In the genomic region with DNA sequence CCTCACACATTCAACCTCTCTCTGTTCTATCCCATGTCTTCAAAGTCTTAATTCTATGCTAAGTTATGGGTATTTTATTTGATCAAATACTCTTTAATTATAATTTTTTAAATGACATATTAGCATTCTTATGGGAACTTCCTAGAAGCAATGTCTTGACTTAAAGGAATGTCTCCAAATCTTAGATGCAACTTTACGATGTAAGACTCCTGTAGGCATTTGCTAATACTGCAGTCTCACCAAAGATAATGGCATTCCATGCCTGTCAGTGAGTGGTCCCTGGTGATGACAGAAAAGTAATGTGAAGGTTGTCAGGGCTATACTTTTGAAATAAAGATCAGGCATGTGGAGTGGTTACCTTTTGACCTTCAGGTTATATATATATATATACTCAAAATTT, we compare ENCODE assay signal across 19 cellular contexts.
DNase-seq lines count a peak whose midpoint lies in the region; ATAC-seq and TF ChIP-seq lines count a peak whose summit lies in the region.
"Had no signal": no experiment of that assay in that cellular context is flagged by ENCODE, and none has a peak within 500 bp of the region (broad histone marks: within the 10 kb centered on the region; RNA-seq: fewer than 3 reads in every experiment).

No MANE protein-coding gene starts in this region.

- H3F3A ChIP-seq in GM23338 (replicated peaks; ENCODE audit: low read depth), result no peaks in the 10 kb centered on the region

- H3K27me3 ChIP-seq in GM23338 (ENCODE audit: insufficient read depth), result no peaks in the 10 kb centered on the region
- H3K27me3 ChIP-seq in endodermal cell (ENCODE audit: control insufficient read depth, insufficient read depth, low read length, poor library complexity, severe bottlenecking), result peaks cover 3% of the 10 kb centered on the region
- no peaks in the 10 kb centered on the region for H3K27me3 ChIP-seq in mesendoderm (ENCODE audit: insufficient read depth, low read length, poor library complexity)
- H3K27me3 ChIP-seq: BLaER1 treated with 17β-estradiol and CSF1 and Interleukin-3, amounts not matched to agents 10 nM and 100 nM had no signal

- no peak for ATAC-seq in GM23338
- no peak for ATAC-seq in GM19328 (IDR thresholded peaks at IDR 0.05; ENCODE audit: unreplicated experiment)
- ATAC-seq in HG03039 (IDR thresholded peaks at IDR 0.05; ENCODE audit: unreplicated experiment), result no peak
- ATAC-seq: A549; CD8-positive, alpha-beta T cell had no signal

- no peak overlapping the region for H2BK5ac ChIP-seq in mesendoderm (ENCODE audit: low read length)

- no peak overlapping the region for H2AFZ ChIP-seq in GM23338

- H2BK120ac ChIP-seq in mesendoderm (ENCODE audit: low read depth, low read length), result no peak overlapping the region

- H3K4me3 Mint-ChIP-seq in GM23338 (no peak overlapping the region), endodermal cell (no peak overlapping the region)
- H3K4me3 Mint-ChIP-seq: B cell; CD4-positive, alpha-beta T cell; CD8-positive, alpha-beta T cell had no signal

- H3K4ac ChIP-seq in mesendoderm (ENCODE audit: low read depth, low read length), result no peak overlapping the region

- TF ChIP-seq CTCF in GM23338 (conservative IDR thresholded peaks at IDR 0.05; ENCODE audit: low read depth in 2 of 2), result peak in 1 of 2 experiments; percentile 39; a peak in 1 of 4 replicates
- peak; percentile 50 for TF ChIP-seq CTCF in endodermal cell (conservative IDR thresholded peaks at IDR 0.05)

- no peak overlapping the region for H2AK5ac ChIP-seq in mesendoderm (ENCODE audit: low read length)

- H3K4me2 ChIP-seq in GM23338, result no peak overlapping the region
- no peak overlapping the region for H3K4me2 ChIP-seq in mesendoderm (ENCODE audit: low read length)
- H3K4me2 ChIP-seq: A549; BLaER1 treated with 17β-estradiol and CSF1 and Interleukin-3, amounts not matched to agents 10 nM and 100 nM had no signal

- no peaks in the 10 kb centered on the region for H4K20me1 ChIP-seq in GM23338 (replicated peaks; ENCODE audit: insufficient read depth)
- H4K20me1 ChIP-seq: BLaER1 treated with 17β-estradiol and CSF1 and Interleukin-3, amounts not matched to agents 10 nM and 100 nM had no signal

- no peaks in the 10 kb centered on the region for H3K27me3 Mint-ChIP-seq in GM23338 (ENCODE audit: insufficient read depth, low read depth, poor library complexity)
- H3K27me3 Mint-ChIP-seq in endodermal cell (ENCODE audit: insufficient read depth), result no peaks in the 10 kb centered on the region
- H3K27me3 Mint-ChIP-seq: B cell; CD4-positive, alpha-beta T cell had no signal

- H3K79me2 ChIP-seq in GM23338 (replicated peaks; ENCODE audit: insufficient read depth) (no peaks in the 10 kb centered on the region), mesendoderm (ENCODE audit: control insufficient read depth, insufficient read depth, low read length) (no peaks in the 10 kb centered on the region)

- H3K9me3 Mint-ChIP-seq in GM23338 (no peaks in the 10 kb centered on the region), endodermal cell (no peaks in the 10 kb centered on the region)

- H3K9me2 ChIP-seq in GM23338 (ENCODE audit: insufficient read depth), result no peaks in the 10 kb centered on the region

- H3K9ac ChIP-seq in endodermal cell (ENCODE audit: extremely low read depth, low read length, poor library complexity, severe bottlenecking) (no peak overlapping the region), mesendoderm (ENCODE audit: low read length) (no peak overlapping the region)
- H3K9ac ChIP-seq: BLaER1 treated with 17β-estradiol and CSF1 and Interleukin-3, amounts not matched to agents 10 nM and 100 nM had no signal

- no peaks in the 10 kb centered on the region for H3K79me1 ChIP-seq in mesendoderm (ENCODE audit: low read length)

- no peaks in the 10 kb centered on the region for H3K36me3 Mint-ChIP-seq in GM23338 (ENCODE audit: low read depth)
- H3K36me3 Mint-ChIP-seq in endodermal cell (ENCODE audit: low read depth), result no peaks in the 10 kb centered on the region
- H3K36me3 Mint-ChIP-seq: CD8-positive, alpha-beta T cell had no signal

- H3K4me3 ChIP-seq in GM23338 (no peak overlapping the region), endodermal cell (ENCODE audit: low read length) (no peak overlapping the region), mesendoderm (ENCODE audit: low read length) (no peak overlapping the region)
- H3K4me3 ChIP-seq: A549; BLaER1 treated with 17β-estradiol and CSF1 and Interleukin-3, amounts not matched to agents 10 nM and 100 nM had no signal

- H3K27ac Mint-ChIP-seq in GM23338 (no peak overlapping the region), endodermal cell (no peak overlapping the region)
- H3K27ac Mint-ChIP-seq: B cell; CD4-positive, alpha-beta T cell; CD8-positive, alpha-beta T cell had no signal

- H3K36me3 ChIP-seq in GM23338 (ENCODE audit: insufficient read depth), result no peaks in the 10 kb centered on the region
- no peaks in the 10 kb centered on the region for H3K36me3 ChIP-seq in endodermal cell (ENCODE audit: control insufficient read depth, insufficient read depth, low read length)
- H3K36me3 ChIP-seq in mesendoderm (ENCODE audit: control insufficient read depth, insufficient read depth, low read length), result no peaks in the 10 kb centered on the region
- H3K36me3 ChIP-seq: BLaER1 treated with 17β-estradiol and CSF1 and Interleukin-3, amounts not matched to agents 10 nM and 100 nM had no signal

- no peaks in the 10 kb centered on the region for H3K9me3 ChIP-seq in endodermal cell (ENCODE audit: control insufficient read depth, low read length)
- H3K9me3 ChIP-seq: A549; BLaER1 treated with 17β-estradiol and CSF1 and Interleukin-3, amounts not matched to agents 10 nM and 100 nM; Caco-2 had no signal

- no peaks in the 10 kb centered on the region for H3K4me1 ChIP-seq in GM23338 (ENCODE audit: insufficient read depth)
- H3K4me1 ChIP-seq in endodermal cell (ENCODE audit: control insufficient read depth, insufficient read depth, low read length), result no peaks in the 10 kb centered on the region
- H3K4me1 ChIP-seq in mesendoderm (ENCODE audit: control insufficient read depth, low read depth, low read length), result no peaks in the 10 kb centered on the region
- H3K4me1 ChIP-seq: A549; BLaER1 treated with 17β-estradiol and CSF1 and Interleukin-3, amounts not matched to agents 10 nM and 100 nM; Caco-2 had no signal

- H4K5ac ChIP-seq in mesendoderm (ENCODE audit: low read length), result no peak overlapping the region

- H3K27ac ChIP-seq in GM23338 (ENCODE audit: low read depth), result no peak overlapping the region
- H3K27ac ChIP-seq in endodermal cell (ENCODE audit: low read depth, low read length), result no peak overlapping the region
- no peak overlapping the region for H3K27ac ChIP-seq in mesendoderm (ENCODE audit: low read depth, low read length)
- H3K27ac ChIP-seq: 22Rv1; A549; BLaER1 treated with 17β-estradiol and CSF1 and Interleukin-3, amounts not matched to agents 10 nM and 100 nM; C4-2B had no signal

- no peak overlapping the region for H2BK15ac ChIP-seq in mesendoderm (replicated peaks; ENCODE audit: low read depth)

- 80 to 90% methylated on average over 1 of the region's 1 CpG for WGBS in endodermal cell (ENCODE audit: insufficient coverage in 1 of 2, insufficient read length in 1 of 2), 2 experiments
- no CpG with 5 or more reads among the region's 1 CpG for WGBS in mesendoderm (ENCODE audit: extremely low coverage, insufficient coverage, low lambda C conversion rate)

- H3K4me1 Mint-ChIP-seq in GM23338 (no peaks in the 10 kb centered on the region), endodermal cell (no peaks in the 10 kb centered on the region)
- H3K4me1 Mint-ChIP-seq: B cell had no signal

- H4K8ac ChIP-seq in mesendoderm (ENCODE audit: low read depth, low read length), result no peak overlapping the region

- DNase-seq in GM23338 (ENCODE audit: low spot score), result peak; percentile 34
- peak; percentile 28 for DNase-seq in NCI-H226
- DNase-seq in endodermal cell, result no peak
- peak; percentile 35 for DNase-seq in mesendoderm
- no peak for DNase-seq in UCSD-AML1 (lab: John Stamatoyannopoulos, UW; ENCODE audit: unreplicated experiment)
- DNase-seq: AML-193; Caco-2; Calu3; CD4-positive, alpha-beta T cell; CD8-positive, alpha-beta T cell; DMS79 treated with DMSO at 0.1 percent for 48 hours; GF-D8 had no signal

- H3K56ac ChIP-seq in mesendoderm (ENCODE audit: low read length), result no peak overlapping the region

- H3K23ac ChIP-seq in mesendoderm (ENCODE audit: low read length), result no peak overlapping the region

- no peak overlapping the region for H3K18ac ChIP-seq in mesendoderm (ENCODE audit: low read length)

TF ChIP-seq in GM23338, 12 proteins besides CTCF, POLR2A, EP300 and RAD21 (continues in another document):
- TF ChIP-seq JUNB (IDR thresholded peaks at IDR 0.05; ENCODE audit: unreplicated experiment) (no peak), STAT1 (IDR thresholded peaks at IDR 0.05; ENCODE audit: unreplicated experiment) (no peak), CREB1 (CRISPR knock-in tag; IDR thresholded peaks at IDR 0.05; ENCODE audit: low read depth) (no peak)
- TF ChIP-seq, protein P1, sequence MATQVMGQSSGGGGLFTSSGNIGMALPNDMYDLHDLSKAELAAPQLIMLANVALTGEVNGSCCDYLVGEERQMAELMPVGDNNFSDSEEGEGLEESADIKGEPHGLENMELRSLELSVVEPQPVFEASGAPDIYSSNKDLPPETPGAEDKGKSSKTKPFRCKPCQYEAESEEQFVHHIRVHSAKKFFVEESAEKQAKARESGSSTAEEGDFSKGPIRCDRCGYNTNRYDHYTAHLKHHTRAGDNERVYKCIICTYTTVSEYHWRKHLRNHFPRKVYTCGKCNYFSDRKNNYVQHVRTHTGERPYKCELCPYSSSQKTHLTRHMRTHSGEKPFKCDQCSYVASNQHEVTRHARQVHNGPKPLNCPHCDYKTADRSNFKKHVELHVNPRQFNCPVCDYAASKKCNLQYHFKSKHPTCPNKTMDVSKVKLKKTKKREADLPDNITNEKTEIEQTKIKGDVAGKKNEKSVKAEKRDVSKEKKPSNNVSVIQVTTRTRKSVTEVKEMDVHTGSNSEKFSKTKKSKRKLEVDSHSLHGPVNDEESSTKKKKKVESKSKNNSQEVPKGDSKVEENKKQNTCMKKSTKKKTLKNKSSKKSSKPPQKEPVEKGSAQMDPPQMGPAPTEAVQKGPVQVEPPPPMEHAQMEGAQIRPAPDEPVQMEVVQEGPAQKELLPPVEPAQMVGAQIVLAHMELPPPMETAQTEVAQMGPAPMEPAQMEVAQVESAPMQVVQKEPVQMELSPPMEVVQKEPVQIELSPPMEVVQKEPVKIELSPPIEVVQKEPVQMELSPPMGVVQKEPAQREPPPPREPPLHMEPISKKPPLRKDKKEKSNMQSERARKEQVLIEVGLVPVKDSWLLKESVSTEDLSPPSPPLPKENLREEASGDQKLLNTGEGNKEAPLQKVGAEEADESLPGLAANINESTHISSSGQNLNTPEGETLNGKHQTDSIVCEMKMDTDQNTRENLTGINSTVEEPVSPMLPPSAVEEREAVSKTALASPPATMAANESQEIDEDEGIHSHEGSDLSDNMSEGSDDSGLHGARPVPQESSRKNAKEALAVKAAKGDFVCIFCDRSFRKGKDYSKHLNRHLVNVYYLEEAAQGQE (IDR thresholded peaks at IDR 0.05; ENCODE audit: unreplicated experiment), result no peak

Comparison
In these comparisons a context has a peak if more than half of its experiments do, and no peak if none do; other contexts are left out.
1. DNase-seq: peak in GM23338 (single experiment), NCI-H226 (single experiment) and mesendoderm (single experiment); none in endodermal cell (single experiment) and UCSD-AML1 (single experiment).